In genomic region chr1:241706967-241707366, GRCh38 we compare ENCODE assay signal across 12 cellular contexts. TPM values are rescaled to one million over a fixed set of nuclear protein-coding genes. Genes with fewer than 3 reads are reported as not detected.
A peak's percentile ranks its signal among the peaks of the same experiment; 100 is the strongest.
DNase-seq lines count a peak whose midpoint lies in the region; ATAC-seq and TF ChIP-seq lines count a peak whose summit lies in the region.
"Had no signal": no experiment of that assay in that cellular context is flagged by ENCODE, and none has a peak within 500 bp of the region (broad histone marks: within the 10 kb centered on the region; RNA-seq: fewer than 3 reads in every experiment).

No MANE protein-coding gene starts in this region.

- POLR2A ChIA-PET in Caco-2 (lab: Charles Lee) = no interaction called here

- H3K9ac ChIP-seq in colonic mucosa (ENCODE audit: low read depth in 2 of 2, low read length in 2 of 2) = no peak overlapping the region

- no peaks in the 10 kb centered on the region for H3K9me3 ChIP-seq in Caco-2
- no peaks in the 10 kb centered on the region for H3K9me3 ChIP-seq in lung (ENCODE audit: control insufficient read depth in 2 of 2, insufficient read depth in 1 of 2, low read length in 1 of 2)
- no peaks in the 10 kb centered on the region for H3K9me3 ChIP-seq in Peyer's patch
- no peaks in the 10 kb centered on the region for H3K9me3 ChIP-seq in colonic mucosa

- WGBS in lung, 2 donors = 46 to 67% methylated on average over 2 of the region's 2 CpGs

- ATAC-seq in lung (ENCODE audit: insufficient read depth, low FRiP score) = peak; percentile 58
- no peak for ATAC-seq in GM21786 (IDR thresholded peaks at IDR 0.05; ENCODE audit: unreplicated experiment)
- ATAC-seq: Right ventricle myocardium inferior had no signal

- H3K4me1 ChIP-seq in Caco-2 (no peaks in the 10 kb centered on the region), lung (ENCODE audit: control insufficient read depth in 2 of 2, insufficient read depth in 2 of 2, low read length in 2 of 2) (no peaks in the 10 kb centered on the region), Peyer's patch (no peaks in the 10 kb centered on the region), colonic mucosa (no peaks in the 10 kb centered on the region)

- H3K27me3 ChIP-seq in Caco-2 (replicated peaks; ENCODE audit: control insufficient read depth, insufficient read depth, low read length) (no peaks in the 10 kb centered on the region), lung (ENCODE audit: control insufficient read depth, insufficient read depth) (peaks cover 4% of the 10 kb centered on the region), Peyer's patch (no peaks in the 10 kb centered on the region), colonic mucosa (no peaks in the 10 kb centered on the region)

- DNase-seq in Caco-2 = no peak
- DNase-seq in HT1080 (ENCODE audit: low read depth) = peak; percentile 82
- no peak for DNase-seq in lung (ENCODE audit: low spot score)
- no peak for DNase-seq in NCI-H2081 treated with DMSO at 0.1 percent for 48 hours (lab: John Stamatoyannopoulos, UW)
- DNase-seq in Peyer's patch = no peak
- DNase-seq in colonic mucosa = no peak
- DNase-seq: GF-D8, natural killer cell, substantia nigra had no signal

- TF ChIP-seq POLR2A in Peyer's patch (IDR thresholded peaks at IDR 0.05) = no peak

- H3K36me3 Mint-ChIP-seq in Caco-2 (ENCODE audit: insufficient read depth, unreplicated experiment) = no peaks in the 10 kb centered on the region
- H3K36me3 Mint-ChIP-seq in activated naive CD8-positive, alpha-beta T cell = peaks cover under 1% of the 10 kb centered on the region
- H3K36me3 Mint-ChIP-seq: natural killer cell had no signal

- H3K4me3 Mint-ChIP-seq in Caco-2 (ENCODE audit: unreplicated experiment) = no peak overlapping the region
- peak overlapping the region; percentile 53 for H3K4me3 Mint-ChIP-seq in activated naive CD8-positive, alpha-beta T cell
- H3K4me3 Mint-ChIP-seq: natural killer cell had no signal

- CTCF ChIA-PET in Caco-2 (lab: Charles Lee) = no interaction called here

- no peaks in the 10 kb centered on the region for H3K27me3 Mint-ChIP-seq in Caco-2 (ENCODE audit: insufficient read depth, unreplicated experiment)
- peaks cover under 1% of the 10 kb centered on the region for H3K27me3 Mint-ChIP-seq in activated naive CD8-positive, alpha-beta T cell

- intact Hi-C loops in Caco-2 (cut with micrococcal nuclease; ENCODE audit: unreplicated experiment) = no loop called here
- intact Hi-C loops in colonic mucosa (cut with DNase I) = no loop called here

- peak overlapping the region; percentile 57 for H3K27ac Mint-ChIP-seq in Caco-2 (ENCODE audit: unreplicated experiment)
- no peak overlapping the region for H3K27ac Mint-ChIP-seq in activated naive CD8-positive, alpha-beta T cell
- H3K27ac Mint-ChIP-seq: natural killer cell had no signal

- no peak overlapping the region for H3K27ac ChIP-seq in lung (ENCODE audit: low read depth in 1 of 2, low read length in 1 of 2)
- H3K27ac ChIP-seq in Peyer's patch = no peak overlapping the region
- no peak overlapping the region for H3K27ac ChIP-seq in colonic mucosa

- H3K4me1 Mint-ChIP-seq in Caco-2 (ENCODE audit: low read depth, unreplicated experiment) = peaks cover 5% of the 10 kb centered on the region
- peaks cover 22% of the 10 kb centered on the region for H3K4me1 Mint-ChIP-seq in activated naive CD8-positive, alpha-beta T cell (ENCODE audit: low read depth)

- no peak for TF ChIP-seq CTCF in Caco-2 (IDR thresholded peaks at IDR 0.05; ENCODE audit: insufficient read depth in 1 of 2, low read depth in 1 of 2, low read length in 1 of 2, severe bottlenecking in 1 of 2, unreplicated experiment in 1 of 2)
- no peak for TF ChIP-seq CTCF in lung (IDR thresholded peaks at IDR 0.05; ENCODE audit: control extremely low read depth, extremely low read depth)
- TF ChIP-seq CTCF in Peyer's patch (IDR thresholded peaks at IDR 0.05) = no peak
- TF ChIP-seq CTCF in colonic mucosa (IDR thresholded peaks at IDR 0.05) = no peak

- H3K9me3 Mint-ChIP-seq in Caco-2 (ENCODE audit: unreplicated experiment) = no peaks in the 10 kb centered on the region
- H3K9me3 Mint-ChIP-seq in activated naive CD8-positive, alpha-beta T cell (ENCODE audit: low read depth) = no peaks in the 10 kb centered on the region

- no peak overlapping the region for H3K4me3 ChIP-seq in Caco-2 (ENCODE audit: low read depth, low read length)
- H3K4me3 ChIP-seq in lung = no peak overlapping the region
- no peak overlapping the region for H3K4me3 ChIP-seq in Peyer's patch
- no peak overlapping the region for H3K4me3 ChIP-seq in colonic mucosa

- no peaks in the 10 kb centered on the region for H3K36me3 ChIP-seq in Caco-2 (ENCODE audit: control insufficient read depth, insufficient read depth, low read length)
- H3K36me3 ChIP-seq in lung (ENCODE audit: control insufficient read depth in 2 of 2, insufficient read depth in 2 of 2, low read length in 2 of 2) = no peaks in the 10 kb centered on the region
- H3K36me3 ChIP-seq in Peyer's patch = no peaks in the 10 kb centered on the region
- H3K36me3 ChIP-seq in colonic mucosa = no peaks in the 10 kb centered on the region

- no TSS peak for BruUV-seq in Caco-2 (replicated peaks; lab: Mats Ljungman, UMichigan)

RNA-seq across cellular contexts. Expression of gene WDR64, which starts 54.9 kb away (rescaled TPM):
- total RNA-seq in Caco-2 (2022) (not detected in 2 replicates), lung (not detected), Peyer's patch (not detected), colonic mucosa (not detected)
- not detected in 2 replicates for total RNA-seq in HT1080 (2014; rRNA removed; shearing (Covaris generic))
- polyA plus RNA-seq in HT1080 (2015; cell fraction: cytosol; rRNA removed) = not detected in 2 replicates
- polyA plus RNA-seq in HT1080 (2015; cell fraction: nucleus; rRNA removed) = not detected in 2 replicates
- polyA plus RNA-seq in lung = not detected
- total RNA-seq: natural killer cell, Right ventricle myocardium inferior had no signal
